In genomic region chr10:129865960-129866359, GRCh38 we compare ENCODE assay signal across 37 cellular contexts.
"Had no signal": no experiment of that assay in that cellular context is flagged by ENCODE, and none has a peak within 500 bp of the region (broad histone marks: within the 10 kb centered on the region; RNA-seq: fewer than 3 reads in every experiment).

No MANE protein-coding gene starts in this region.

- H3K27ac ChIP-seq: adrenal gland, body of pancreas, brain microvascular endothelial cell, breast epithelium, cardiac muscle cell, VCaP had no signal

- H3K4me1 ChIP-seq: adrenal gland, body of pancreas, breast epithelium had no signal

- H3K4me3 Mint-ChIP-seq: activated B cell treated with CpG ODN at 0.5 μM for 24 hours; activated CD4-positive, alpha-beta memory T cell treated with anti-CD3 and anti-CD28 coated beads for 36 hours; activated CD4-positive, alpha-beta T cell treated with anti-CD3 and anti-CD28 coated beads, Interleukin-2, amount 10 ng/mL, durations not matched to agents 24 days and 14 days; activated CD8-positive, alpha-beta T cell treated with anti-CD3 and anti-CD28 coated beads for 36 hours; activated naive CD4-positive, alpha-beta T cell treated with anti-CD3 and anti-CD28 coated beads for 36 hours; activated naive CD8-positive, alpha-beta T cell treated with anti-CD3 and anti-CD28 coated beads for 36 hours; activated T-cell treated with anti-CD3 and anti-CD28 coated beads, Interleukin-2, amount 50 U/mL, for 4 hours; activated T-cell treated with anti-CD3 and anti-CD28 coated beads, Interleukin-2, amount 50 U/mL, for 72 hours; activated T-helper 1 cell treated with anti-CD3 and anti-CD28 coated beads, Interleukin-12 subunit alpha, Interleukin-12 subunit beta, Interleukin-2, Interleukin-4 antibody, amounts not matched to agents 30 ng/mL and 10 ng/mL and 1 ng/mL, durations not matched to agents 14 hours and 24 hours and 36 hours; activated T-helper 17 cell treated with anti-CD3 and anti-CD28 coated beads, Interleukin-2, amount 50 U/mL, for 72 hours; central memory CD8-positive, alpha-beta T cell; T-helper 1 cell treated with Interleukin-12 subunit alpha and Interleukin-12 subunit beta and Interleukin-4 antibody, amounts not matched to agents 30 μg/mL and 1 μg/mL, for 36 hours; T-helper 2 cell treated with Interferon-gamma antibody and Interleukin-4, amounts not matched to agents 5 μg/mL and 100 μg/mL, for 36 hours had no signal

- H3K4me1 Mint-ChIP-seq: activated B cell treated with CpG ODN at 0.5 μM for 24 hours; activated CD4-positive, alpha-beta T cell treated with anti-CD3 and anti-CD28 coated beads, Interleukin-2, amount 10 ng/mL, durations not matched to agents 24 days and 14 days; activated naive CD8-positive, alpha-beta T cell treated with anti-CD3 and anti-CD28 coated beads for 36 hours; activated T-helper 17 cell treated with anti-CD3 and anti-CD28 coated beads, Interleukin-2, amount 50 U/mL, for 72 hours; central memory CD8-positive, alpha-beta T cell had no signal

- H3K36me3 Mint-ChIP-seq: activated CD4-positive, alpha-beta memory T cell treated with anti-CD3 and anti-CD28 coated beads for 36 hours; activated naive CD4-positive, alpha-beta T cell treated with anti-CD3 and anti-CD28 coated beads, Interleukin-2, amount 50 U/mL, for 72 hours; activated naive CD8-positive, alpha-beta T cell treated with anti-CD3 and anti-CD28 coated beads for 36 hours had no signal

- H3K27me3 Mint-ChIP-seq: activated CD8-positive, alpha-beta T cell treated with anti-CD3 and anti-CD28 coated beads for 36 hours had no signal

- H3K36me3 ChIP-seq: adrenal gland, brain microvascular endothelial cell, breast epithelium, cardiac muscle cell had no signal

- H3K4me3 ChIP-seq: adrenal gland, body of pancreas, breast epithelium, cardiac muscle cell had no signal

- ATAC-seq: activated CD8-positive, alpha-beta T cell treated with anti-CD3 and anti-CD28 coated beads for 36 hours; activated naive CD4-positive, alpha-beta T cell treated with anti-CD3 and anti-CD28 coated beads, Interleukin-2, amount 50 U/mL, for 72 hours; activated T-cell treated with anti-CD3 and anti-CD28 coated beads, Interleukin-2, amount 50 U/mL, for 4 hours; activated T-cell treated with anti-CD3 and anti-CD28 coated beads, Interleukin-2, amount 50 U/mL, for 72 hours; activated T-helper 17 cell treated with anti-CD3 and anti-CD28 coated beads, Interleukin-2, amount 50 U/mL, for 72 hours; body of pancreas had no signal

- H3K9me3 Mint-ChIP-seq: activated B cell treated with CpG ODN at 0.5 μM for 24 hours; activated CD4-positive, alpha-beta memory T cell treated with anti-CD3 and anti-CD28 coated beads for 36 hours; activated CD4-positive, alpha-beta T cell treated with anti-CD3 and anti-CD28 coated beads, Interleukin-2, amount 10 ng/mL, durations not matched to agents 24 days and 14 days; activated CD8-positive, alpha-beta T cell treated with anti-CD3 and anti-CD28 coated beads for 36 hours; activated naive CD4-positive, alpha-beta T cell treated with anti-CD3 and anti-CD28 coated beads for 36 hours; activated naive CD4-positive, alpha-beta T cell treated with anti-CD3 and anti-CD28 coated beads, Interleukin-2, amount 50 U/mL, for 72 hours; activated naive CD8-positive, alpha-beta T cell treated with anti-CD3 and anti-CD28 coated beads for 36 hours; activated T-cell treated with anti-CD3 and anti-CD28 coated beads, Interleukin-2, amount 50 U/mL, for 4 hours; activated T-cell treated with anti-CD3 and anti-CD28 coated beads, Interleukin-2, amount 50 U/mL, for 72 hours; activated T-helper 1 cell treated with anti-CD3 and anti-CD28 coated beads, Interleukin-12 subunit alpha, Interleukin-12 subunit beta, Interleukin-2, Interleukin-4 antibody, amounts not matched to agents 30 ng/mL and 10 ng/mL and 1 ng/mL, durations not matched to agents 14 hours and 24 hours and 36 hours; activated T-helper 17 cell treated with anti-CD3 and anti-CD28 coated beads, Interleukin-2, amount 50 U/mL, for 72 hours; central memory CD8-positive, alpha-beta T cell; T-helper 1 cell treated with Interleukin-12 subunit alpha and Interleukin-12 subunit beta and Interleukin-4 antibody, amounts not matched to agents 30 μg/mL and 1 μg/mL, for 36 hours; T-helper 2 cell treated with Interferon-gamma antibody and Interleukin-4, amounts not matched to agents 5 μg/mL and 100 μg/mL, for 36 hours had no signal

- DNase-seq: activated B cell treated with CpG ODN at 0.5 μM for 24 hours; activated CD4-positive, alpha-beta memory T cell treated with anti-CD3 and anti-CD28 coated beads for 36 hours; activated CD4-positive, alpha-beta T cell treated with anti-CD3 and anti-CD28 coated beads for 4 hours; activated CD4-positive, alpha-beta T cell treated with anti-CD3 and anti-CD28 coated beads, Interleukin-2, amount 10 ng/mL, durations not matched to agents 24 days and 14 days; activated CD4-positive, alpha-beta T cell treated with anti-CD3 and anti-CD28 coated beads, Interleukin-2, amount 50 U/mL, for 1 hour; activated CD4-positive, alpha-beta T cell treated with anti-CD3 and anti-CD28 coated beads, Interleukin-2, amount 50 U/mL, for 4 hours; activated CD4-positive, CD25-positive, alpha-beta regulatory T cell treated with anti-CD3 and anti-CD28 coated beads, Interleukin-2, amount 50 U/mL, for 72 hours; activated CD8-positive, alpha-beta memory T cell treated with anti-CD3 and anti-CD28 coated beads, Interleukin-2, amount 50 U/mL, for 4 hours; activated CD8-positive, alpha-beta T cell treated with anti-CD3 and anti-CD28 coated beads for 36 hours; activated effector memory CD4-positive, alpha-beta T cell treated with anti-CD3 and anti-CD28 coated beads, Interleukin-2, amount 50 U/mL, for 16 hours; activated gamma-delta T cell treated with Interleukin-2 at 50 U/mL for 16 hours; activated naive CD4-positive, alpha-beta T cell; activated naive CD4-positive, alpha-beta T cell treated with anti-CD3 and anti-CD28 coated beads for 36 hours; activated naive CD4-positive, alpha-beta T cell treated with anti-CD3 and anti-CD28 coated beads, Interleukin-2, amount 50 U/mL, for 16 hours; activated naive CD8-positive, alpha-beta T cell treated with anti-CD3 and anti-CD28 coated beads for 36 hours; activated T-cell treated with anti-CD3 and anti-CD28 coated beads for 4 hours; activated T-cell treated with anti-CD3 and anti-CD28 coated beads, Interleukin-2, amount 50 U/mL, for 1 hour; activated T-cell treated with anti-CD3 and anti-CD28 coated beads, Interleukin-2, amount 50 U/mL, for 4 hours; activated T-cell treated with anti-CD3 and anti-CD28 coated beads, Interleukin-2, amount 50 U/mL, for 72 hours; adrenal gland; amniotic stem cell; body of pancreas; brain microvascular endothelial cell; caudate nucleus; cerebellar nuclear complex; T-helper 1 cell; T-helper 2 cell; T-helper 9 cell had no signal

- H3K9me3 ChIP-seq: adrenal gland, body of pancreas, breast epithelium had no signal

- H3K27ac Mint-ChIP-seq: activated B cell treated with CpG ODN at 0.5 μM for 24 hours; activated CD4-positive, alpha-beta memory T cell treated with anti-CD3 and anti-CD28 coated beads for 36 hours; activated CD4-positive, alpha-beta T cell treated with anti-CD3 and anti-CD28 coated beads, Interleukin-2, amount 10 ng/mL, durations not matched to agents 24 days and 14 days; activated CD8-positive, alpha-beta T cell treated with anti-CD3 and anti-CD28 coated beads for 36 hours; activated naive CD4-positive, alpha-beta T cell treated with anti-CD3 and anti-CD28 coated beads for 36 hours; activated naive CD4-positive, alpha-beta T cell treated with anti-CD3 and anti-CD28 coated beads, Interleukin-2, amount 50 U/mL, for 72 hours; activated naive CD8-positive, alpha-beta T cell treated with anti-CD3 and anti-CD28 coated beads for 36 hours; activated T-cell treated with anti-CD3 and anti-CD28 coated beads, Interleukin-2, amount 50 U/mL, for 72 hours; activated T-helper 1 cell treated with anti-CD3 and anti-CD28 coated beads, Interleukin-12 subunit alpha, Interleukin-12 subunit beta, Interleukin-2, Interleukin-4 antibody, amounts not matched to agents 30 ng/mL and 10 ng/mL and 1 ng/mL, durations not matched to agents 14 hours and 24 hours and 36 hours; activated T-helper 17 cell treated with anti-CD3 and anti-CD28 coated beads, Interleukin-2, amount 50 U/mL, for 72 hours; T-helper 1 cell treated with Interleukin-12 subunit alpha and Interleukin-12 subunit beta and Interleukin-4 antibody, amounts not matched to agents 30 μg/mL and 1 μg/mL, for 36 hours; T-helper 2 cell treated with Interferon-gamma antibody and Interleukin-4, amounts not matched to agents 5 μg/mL and 100 μg/mL, for 36 hours had no signal

- H3K27me3 ChIP-seq: adrenal gland, body of pancreas, brain microvascular endothelial cell, breast epithelium, cardiac muscle cell had no signal
